ENCODE assay signal across 25 cellular contexts in genomic region chr16:35713762-35714650, GRCh38.
DNase-seq lines count a peak whose midpoint lies in the region; ATAC-seq and TF ChIP-seq lines count a peak whose summit lies in the region.
"Had no signal": no experiment of that assay in that cellular context is flagged by ENCODE, and none has a peak within 500 bp of the region (broad histone marks: within the 10 kb centered on the region; RNA-seq: fewer than 3 reads in every experiment).

No MANE protein-coding gene starts in this region.

- H3K27me3 ChIP-seq in heart right ventricle (no peaks in the 10 kb centered on the region), right cardiac atrium (ENCODE audit: control insufficient read depth, insufficient read depth) (no peaks in the 10 kb centered on the region), brain microvascular endothelial cell (replicated peaks) (no peaks in the 10 kb centered on the region)
- H3K27me3 ChIP-seq: SJSA1 had no signal

- DNase-seq in heart right ventricle (peak in 1 of 2 donors; percentile 42), right cardiac atrium (peak in 1 of 3 donors; percentile 29), myocyte (ENCODE audit: low read depth) (peak; percentile 57), C1 segment of cervical spinal cord (lab: John Stamatoyannopoulos, UW) (no peak), brain microvascular endothelial cell (no peak), amniotic stem cell (lab: John Stamatoyannopoulos, UW) (no peak)
- DNase-seq in stimulated activated naive CD4-positive, alpha-beta T cell treated with Interleukin-2 at 50 U/mL for 16 hours (lab: John Stamatoyannopoulos, UW) = no peak
- DNase-seq: Caco-2; CD8-positive, alpha-beta T cell; EL; GDM1; GM23248; H7; Kasumi-1; MV-4-11; NCI-H1105 treated with DMSO at 0.1 percent for 48 hours; NCI-H146; NCI-H2029; NCI-H446; NCI-H524 treated with DMSO at 0.1 percent for 48 hours; NCI-H774 had no signal

- H3K27ac ChIP-seq in heart right ventricle (peak overlapping the region in 6 of 10 donors; percentile 21 to 88 (median 71)), right cardiac atrium (ENCODE audit: low read length) (peak overlapping the region; percentile 98), brain microvascular endothelial cell (no peak overlapping the region)
- H3K27ac ChIP-seq: C4-2B, GM23248, SJSA1 had no signal

- TF ChIP-seq CTCF in heart right ventricle (IDR thresholded peaks at IDR 0.05) = no peak
- no peak for TF ChIP-seq CTCF in brain microvascular endothelial cell (IDR thresholded peaks at IDR 0.05; ENCODE audit: low read depth, low read length, missing control alignments)

- peak; percentile 85 to 97 (median 95) for ATAC-seq in heart right ventricle
- ATAC-seq in right cardiac atrium = peak; percentile 79 to 93
- ATAC-seq: CD8-positive, alpha-beta T cell; GM12878; K562 had no signal

- intact Hi-C loops in heart right ventricle (cut with DNase I) = loop anchor here in 1 of 10 donors (10.0 kb wide), 1 partner anchor 59 kb away; no protein-coding TSS in a partner anchor
- intact Hi-C loops in right cardiac atrium (cut with DNase I) = no loop called here

- H3K9me3 ChIP-seq in heart right ventricle = peaks cover 0 to 83% (median 16%) of the 10 kb centered on the region in 11 donors
- H3K9me3 ChIP-seq in right cardiac atrium (ENCODE audit: control insufficient read depth, low read length) = no peaks in the 10 kb centered on the region
- H3K9me3 ChIP-seq: Caco-2, SJSA1 had no signal

- 57 to 70% methylated on average over 7 of the region's 7 CpGs for WGBS in heart right ventricle, 2 donors
- WGBS in right cardiac atrium = 62% methylated on average over 7 of the region's 7 CpGs

- H3K4me1 ChIP-seq in heart right ventricle = peaks cover 0 to 32% (median 6%) of the 10 kb centered on the region in 9 donors
- no peaks in the 10 kb centered on the region for H3K4me1 ChIP-seq in right cardiac atrium (ENCODE audit: control insufficient read depth, insufficient read depth, low read length)
- H3K4me1 ChIP-seq: Caco-2, SJSA1 had no signal

- no peaks in the 10 kb centered on the region for H3K36me3 ChIP-seq in heart right ventricle
- H3K36me3 ChIP-seq in brain microvascular endothelial cell (replicated peaks) = no peaks in the 10 kb centered on the region
- H3K36me3 ChIP-seq: SJSA1 had no signal

- no peak overlapping the region for H3K4me3 ChIP-seq in heart right ventricle
- H3K4me3 ChIP-seq in right cardiac atrium (ENCODE audit: low read length) = no peak overlapping the region
- H3K4me3 ChIP-seq in brain microvascular endothelial cell (ENCODE audit: low read depth, low read length) = no peak overlapping the region
- H3K4me3 ChIP-seq: GM12878, GM23248, K562, SJSA1 had no signal

- in situ Hi-C loops in brain microvascular endothelial cell (cut with HindIII; ENCODE audit: low pct_ligation_motif_present, low sequenced_read_pairs) = no loop called here
